Comparison of ENCODE assay signal across 9 cellular contexts in genomic region chr3:31979006-31979697, GRCh38. TPM values are rescaled to one million over a fixed set of nuclear protein-coding genes. Genes with fewer than 3 reads are reported as not detected.
DNase-seq lines count a peak whose midpoint lies in the region; ATAC-seq, FAIRE-seq and TF ChIP-seq lines count a peak whose summit lies in the region.
"Had no signal": no experiment of that assay in that cellular context is flagged by ENCODE, and none has a peak within 500 bp of the region (broad histone marks: within the 10 kb centered on the region; RNA-seq: fewer than 3 reads in every experiment).

No MANE protein-coding gene starts in this region.

- DNase-seq in fibroblast of lung (ENCODE audit: low read depth in 2 of 2) (no peak), D341Med (ENCODE audit: low spot score) (no peak), HTR-8/SVneo (ENCODE audit: insufficient read length, low spot score) (no peak), thyroid gland (no peak)

- H4K20me1 ChIP-seq in fibroblast of lung (ENCODE audit: control insufficient read depth, extremely low read depth, insufficient read depth, low read length), result no peaks in the 10 kb centered on the region

- H3K36me3 ChIP-seq in ACC112 (ENCODE audit: insufficient read depth, low read length) (no peaks in the 10 kb centered on the region), fibroblast of lung (ENCODE audit: control insufficient read depth, insufficient read depth, low read length) (no peaks in the 10 kb centered on the region), thyroid gland (no peaks in the 10 kb centered on the region)
- H3K36me3 ChIP-seq: esophagus muscularis mucosa had no signal

- H3K27me3 ChIP-seq in ACC112 (ENCODE audit: insufficient read depth, low read length) (no peaks in the 10 kb centered on the region), fibroblast of lung (ENCODE audit: control insufficient read depth, insufficient read depth, low read length) (no peaks in the 10 kb centered on the region), thyroid gland (no peaks in the 10 kb centered on the region)
- H3K27me3 ChIP-seq: esophagus muscularis mucosa had no signal

- peak overlapping the region; percentile 81 to 97 (median 83) for H3K27ac Mint-ChIP-seq in IgD-negative memory B cell

- no peak for TF ChIP-seq POLR2A in thyroid gland (IDR thresholded peaks at IDR 0.05)

- FAIRE-seq in HTR-8/SVneo (lab: Jason Lieb, UNC), result no peak

- intact Hi-C loops in thyroid gland (cut with DNase I), result no loop called here

- H3K9me3 ChIP-seq in fibroblast of lung (ENCODE audit: control insufficient read depth, insufficient read depth, low read depth, low read length) (no peaks in the 10 kb centered on the region), thyroid gland (no peaks in the 10 kb centered on the region)
- H3K9me3 ChIP-seq: esophagus muscularis mucosa had no signal

- TF ChIP-seq CTCF in fibroblast of lung (conservative IDR thresholded peaks at IDR 0.05 in 1 of 2, IDR thresholded peaks at IDR 0.05 in 1 of 2; ENCODE audit: low read depth in 1 of 2, low read length in 2 of 2) (no peak), thyroid gland (IDR thresholded peaks at IDR 0.05) (no peak)

- WGBS in thyroid gland, 2 donors, result 81 to 82% methylated on average over 5 of the region's 5 CpGs

- peak overlapping the region; percentile 89 for H3K4me3 ChIP-seq in ACC112 (ENCODE audit: low read depth, low read length)
- peak overlapping the region in 2 of 4 experiments; percentile 41 to 84 for H3K4me3 ChIP-seq in fibroblast of lung (replicated peaks in 1 of 4; ENCODE audit: control extremely low read depth in 1 of 4, insufficient read depth in 1 of 4, low read depth in 3 of 4, low read length in 4 of 4)
- no peak overlapping the region for H3K4me3 ChIP-seq in thyroid gland (replicated peaks in 1 of 3)

- no peak overlapping the region for H3K9ac ChIP-seq in fibroblast of lung (ENCODE audit: insufficient read depth, low read length)

- peaks cover 66 to 70% (median 66%) of the 10 kb centered on the region in 3 donors for H3K4me1 Mint-ChIP-seq in IgD-negative memory B cell

- H3K27ac ChIP-seq in ACC112 (ENCODE audit: low read depth, low read length) (no peak overlapping the region), fibroblast of lung (ENCODE audit: insufficient read depth, low read length) (no peak overlapping the region), thyroid gland (no peak overlapping the region)

- peak overlapping the region; percentile 64 for H3K4me2 ChIP-seq in fibroblast of lung (ENCODE audit: extremely low read depth, insufficient read depth, low read length)

- H3K4me3 Mint-ChIP-seq in IgD-negative memory B cell, result peak overlapping the region; percentile 89 to 99 (median 96)

- peaks cover 0 to 3% (median 2%) of the 10 kb centered on the region in 3 donors for H3K9me3 Mint-ChIP-seq in IgD-negative memory B cell

- H3K4me1 ChIP-seq in ACC112 (ENCODE audit: control insufficient read depth, insufficient read depth, low read length, unreplicated experiment), result peaks cover 19% of the 10 kb centered on the region
- H3K4me1 ChIP-seq in fibroblast of lung (ENCODE audit: control insufficient read depth, extremely low read depth, insufficient read depth, low read length), result peaks cover 2% of the 10 kb centered on the region
- peaks cover 4 to 6% of the 10 kb centered on the region in 2 donors for H3K4me1 ChIP-seq in thyroid gland

- H3K36me3 Mint-ChIP-seq in IgD-negative memory B cell, result peaks cover 10% of the 10 kb centered on the region

- ATAC-seq in GM19455 (IDR thresholded peaks at IDR 0.05; ENCODE audit: unreplicated experiment) (peak; percentile 51), HG03097 (IDR thresholded peaks at IDR 0.05; ENCODE audit: low FRiP score, unreplicated experiment) (no peak)

- H3K79me2 ChIP-seq in ACC112 (ENCODE audit: control insufficient read depth, insufficient read depth, low read length, unreplicated experiment) (peaks cover 15% of the 10 kb centered on the region), fibroblast of lung (ENCODE audit: control insufficient read depth, insufficient read depth, low read length) (no peaks in the 10 kb centered on the region)

- H3K27me3 Mint-ChIP-seq in IgD-negative memory B cell, result no peaks in the 10 kb centered on the region

- H2AFZ ChIP-seq in ACC112 (ENCODE audit: low read length, unreplicated experiment), result peak overlapping the region; percentile 20
- no peak overlapping the region for H2AFZ ChIP-seq in fibroblast of lung (ENCODE audit: low read length)

RNA-seq across cellular contexts. Expression of gene OSBPL10, which starts 1.9 kb away (rescaled TPM):
- polyA plus RNA-seq in IgD-negative memory B cell (126 TPM), fibroblast of lung (7.5 and 9.9 TPM in 2 replicates)
- total RNA-seq in fibroblast of lung (3.6 and 7.1 TPM in 2 replicates), thyroid gland (10 to 100 TPM; 18.6 to 33.6 (median 28.8) TPM)
- 7.4 and 9.9 TPM in 2 replicates for polyA plus RNA-seq in fibroblast of lung (2012)
- polyA minus RNA-seq in fibroblast of lung (ENCODE audit: low replicate concordance), result 13.7 and 15.9 TPM in 2 replicates

RNA-seq across cellular contexts. Expression of gene ZNF860, which starts 2.4 kb away (rescaled TPM):
- polyA plus RNA-seq in IgD-negative memory B cell (27.7 TPM), fibroblast of lung (0.52 and 0.70 TPM in 2 replicates)
- total RNA-seq in fibroblast of lung (under 0.01 and 0.50 TPM in 2 replicates), thyroid gland (1 to 10 TPM in 3 of 4 donors, under 1 TPM in 1; 0.67 to 1.6 (median 1.4) TPM)
- polyA plus RNA-seq in fibroblast of lung (2012), result 0.20 and 0.48 TPM in 2 replicates
- polyA minus RNA-seq in fibroblast of lung (ENCODE audit: low replicate concordance), result 0.11 TPM in 1 of 2 replicates, not detected in the other
